Comparison of ENCODE assay signal across 3 cellular contexts in the genomic region with DNA sequence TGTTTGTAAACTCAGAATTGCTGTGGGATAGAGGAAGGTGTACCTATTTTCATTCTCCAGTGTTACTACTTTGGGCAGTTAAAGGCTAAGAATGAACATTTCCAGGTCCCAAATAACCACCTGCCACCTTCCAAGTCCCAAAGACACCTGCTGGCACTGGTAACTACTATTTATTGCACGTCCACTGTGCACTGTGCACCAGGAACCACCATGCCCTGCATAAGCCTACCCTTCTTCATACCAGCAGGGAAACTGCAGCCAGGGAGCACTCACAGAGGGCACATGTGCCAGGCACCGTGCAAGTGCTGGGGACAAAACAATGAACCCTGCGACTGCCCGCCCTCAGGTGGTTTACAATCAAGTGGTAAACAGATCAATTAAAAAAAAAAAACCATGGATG.
TF ChIP-seq lines count a peak whose summit lies in the region.

No MANE protein-coding gene starts in this region.

TF ChIP-seq in A549, 52 proteins besides CTCF, POLR2A, EP300 and RAD21 (continued from another document):
- no peak for TF ChIP-seq HEYL (CRISPR knock-in tag; IDR thresholded peaks at IDR 0.05)

TF ChIP-seq in GM12891, 5 proteins besides CTCF, POLR2A, EP300 and RAD21 (continued from another document):
- no peak for TF ChIP-seq POU2F2 (IDR thresholded peaks at IDR 0.05; ENCODE audit: low read depth, low read length)

TF ChIP-seq in GM12878, 131 proteins besides CTCF, POLR2A, EP300 and RAD21:
- TF ChIP-seq, protein P1, sequence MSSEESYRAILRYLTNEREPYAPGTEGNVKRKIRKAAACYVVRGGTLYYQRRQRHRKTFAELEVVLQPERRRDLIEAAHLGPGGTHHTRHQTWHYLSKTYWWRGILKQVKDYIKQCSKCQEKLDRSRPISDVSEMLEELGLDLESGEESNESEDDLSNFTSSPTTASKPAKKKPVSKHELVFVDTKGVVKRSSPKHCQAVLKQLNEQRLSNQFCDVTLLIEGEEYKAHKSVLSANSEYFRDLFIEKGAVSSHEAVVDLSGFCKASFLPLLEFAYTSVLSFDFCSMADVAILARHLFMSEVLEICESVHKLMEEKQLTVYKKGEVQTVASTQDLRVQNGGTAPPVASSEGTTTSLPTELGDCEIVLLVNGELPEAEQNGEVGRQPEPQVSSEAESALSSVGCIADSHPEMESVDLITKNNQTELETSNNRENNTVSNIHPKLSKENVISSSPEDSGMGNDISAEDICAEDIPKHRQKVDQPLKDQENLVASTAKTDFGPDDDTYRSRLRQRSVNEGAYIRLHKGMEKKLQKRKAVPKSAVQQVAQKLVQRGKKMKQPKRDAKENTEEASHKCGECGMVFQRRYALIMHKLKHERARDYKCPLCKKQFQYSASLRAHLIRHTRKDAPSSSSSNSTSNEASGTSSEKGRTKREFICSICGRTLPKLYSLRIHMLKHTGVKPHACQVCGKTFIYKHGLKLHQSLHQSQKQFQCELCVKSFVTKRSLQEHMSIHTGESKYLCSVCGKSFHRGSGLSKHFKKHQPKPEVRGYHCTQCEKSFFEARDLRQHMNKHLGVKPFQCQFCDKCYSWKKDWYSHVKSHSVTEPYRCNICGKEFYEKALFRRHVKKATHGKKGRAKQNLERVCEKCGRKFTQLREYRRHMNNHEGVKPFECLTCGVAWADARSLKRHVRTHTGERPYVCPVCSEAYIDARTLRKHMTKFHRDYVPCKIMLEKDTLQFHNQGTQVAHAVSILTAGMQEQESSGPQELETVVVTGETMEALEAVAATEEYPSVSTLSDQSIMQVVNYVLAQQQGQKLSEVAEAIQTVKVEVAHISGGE (CRISPR knock-in tag; IDR thresholded peaks at IDR 0.05), result no peak
- TF ChIP-seq RUNX3 (IDR thresholded peaks at IDR 0.05; ENCODE audit: low read length) (no peak), NRF1 (conservative IDR thresholded peaks at IDR 0.05; ENCODE audit: low read depth, low read length) (no peak), RAD51 (IDR thresholded peaks at IDR 0.05) (no peak), LARP7 (IDR thresholded peaks at IDR 0.05) (no peak), KLF5 (IDR thresholded peaks at IDR 0.05; ENCODE audit: partially characterized antibody) (peak; percentile 10)
